8 cellular contexts compared by ENCODE assay signal in genomic region chr15:59688888-59689625, GRCh38. TPM values are rescaled to one million over a fixed set of nuclear protein-coding genes. Genes with fewer than 3 reads are reported as not detected.
DNase-seq lines count a peak whose midpoint lies in the region; ATAC-seq and TF ChIP-seq lines count a peak whose summit lies in the region.

BNIP2 (minus strand) TSS chr15:59689320; CDS start chr15:59682457, 6,863 bp downstream.

- H3K36me3 Mint-ChIP-seq in chondrocyte (ENCODE audit: low read depth), result no peaks in the 10 kb centered on the region

- peak within 1 kb of the TSS; percentile 85 for H3K4me3 ChIP-seq in AG10803 (ENCODE audit: low read length)
- peak within 1 kb of the TSS; percentile 98 for H3K4me3 ChIP-seq in kidney epithelial cell (ENCODE audit: low read depth, low read length)

- H3K9me3 Mint-ChIP-seq in chondrocyte (ENCODE audit: low read depth), result no peaks in the 10 kb centered on the region

- peak within 1 kb of the TSS; percentile 99 for H3K27ac Mint-ChIP-seq in chondrocyte (ENCODE audit: unreplicated experiment)

- ATAC-seq in GM19043 (IDR thresholded peaks at IDR 0.05; ENCODE audit: low read depth, unreplicated experiment) (peak; percentile 87), HG03378 (IDR thresholded peaks at IDR 0.05; ENCODE audit: unreplicated experiment) (peak; percentile 62)

- peak; percentile 98 for DNase-seq in AG10803 (ENCODE audit: low read depth)
- peak; percentile 82 for DNase-seq in NCI-H510A treated with DMSO at 0.1 percent for 48 hours (lab: John Stamatoyannopoulos, UW)
- peak; percentile 93 to 98 for DNase-seq in activated CD4-positive, alpha-beta T cell treated with anti-CD3 and anti-CD28 coated beads for 24 hours (ENCODE audit: low read depth in 2 of 2)
- peak; percentile 99 for DNase-seq in chondrocyte (ENCODE audit: low spot score)
- DNase-seq in kidney epithelial cell (ENCODE audit: low read depth), result peak; percentile 92
- DNase-seq in stimulated activated CD4-positive, alpha-beta T cell treated with anti-CD3 and anti-CD28 coated beads, Interleukin-15, amount 100 ng/mL, for 48 hours (ENCODE audit: low read depth in 2 of 2), result peak; percentile 92 to 95

- H3K27me3 ChIP-seq in kidney epithelial cell (ENCODE audit: control insufficient read depth, insufficient read depth, low read length), result no peaks in the 10 kb centered on the region

- TF ChIP-seq CTCF in AG10803 (conservative IDR thresholded peaks at IDR 0.05; ENCODE audit: low read length) (0 out of 2 replicates have a peak, but pooled peaks have one; percentile 5), chondrocyte (IDR thresholded peaks at IDR 0.05) (peak; percentile 53), kidney epithelial cell (IDR thresholded peaks at IDR 0.05; ENCODE audit: insufficient read depth, low read length, poor library complexity, severe bottlenecking) (no peak)

- peak within 1 kb of the TSS; percentile 82 for H3K4me3 Mint-ChIP-seq in chondrocyte (ENCODE audit: unreplicated experiment)

- no peaks in the 10 kb centered on the region for H3K36me3 ChIP-seq in kidney epithelial cell (ENCODE audit: control insufficient read depth, insufficient read depth, low read length)

- H3K4me1 Mint-ChIP-seq in chondrocyte (ENCODE audit: low read depth), result peaks cover 45% of the 10 kb centered on the region

- H3K27me3 Mint-ChIP-seq in chondrocyte (ENCODE audit: low read depth), result no peaks in the 10 kb centered on the region

RNA-seq across cellular contexts. Expression of gene BNIP2, which starts in this region (rescaled TPM):
- total RNA-seq in chondrocyte (55.7 to 59.2 TPM (median 58.1 TPM) in 3 replicates), kidney epithelial cell (105 and 113 TPM in 2 replicates)

Comparison
In these comparisons a context has a peak if more than half of its experiments do, and no peak if none do; other contexts are left out.
1. Peak in every context shown above with its lines: DNase-seq, ATAC-seq and H3K4me3 ChIP-seq.